ENCODE assay signal across 8 cellular contexts in genomic region chr7:125061776-125062397, GRCh38.
DNase-seq lines count a peak whose midpoint lies in the region; ATAC-seq and TF ChIP-seq lines count a peak whose summit lies in the region.

No MANE protein-coding gene starts in this region.

- WGBS in stomach, 5 donors: 39 to 52% (median 40%) methylated on average over 2 of the region's 2 CpGs

- peak; percentile 82 for ATAC-seq in GM21825 (IDR thresholded peaks at IDR 0.05; ENCODE audit: unreplicated experiment)
- no peak for ATAC-seq in upper lobe of right lung
- ATAC-seq in natural killer cell: no peak

- no peak overlapping the region for H3K4me3 Mint-ChIP-seq in natural killer cell

- H4K20me1 ChIP-seq in Karpas-422 (ENCODE audit: insufficient read depth, low read depth, low read length): no peaks in the 10 kb centered on the region

- no peaks in the 10 kb centered on the region for H3K36me3 Mint-ChIP-seq in natural killer cell

- H3K79me2 ChIP-seq in Karpas-422 (ENCODE audit: low read length): no peaks in the 10 kb centered on the region

- no peak overlapping the region for H3K4me2 ChIP-seq in Karpas-422 (ENCODE audit: low read depth, low read length, poor library complexity, severe bottlenecking)

- H3K4me1 ChIP-seq in Karpas-422 (ENCODE audit: low read length) (no peaks in the 10 kb centered on the region), tibial artery (peaks cover 0 to 17% (median 0%) of the 10 kb centered on the region in 4 donors), stomach (peaks cover 0 to 5% (median 0%) of the 10 kb centered on the region in 4 donors), upper lobe of right lung (no peaks in the 10 kb centered on the region)

- no peak overlapping the region for H3K9ac ChIP-seq in Karpas-422 (ENCODE audit: low read length)

- H3K9me3 ChIP-seq in Karpas-422 (ENCODE audit: low read length) (no peaks in the 10 kb centered on the region), tibial artery (no peaks in the 10 kb centered on the region), stomach (no peaks in the 10 kb centered on the region), upper lobe of right lung (no peaks in the 10 kb centered on the region)

- H3K36me3 ChIP-seq in Karpas-422 (ENCODE audit: insufficient read depth, low read length): no peaks in the 10 kb centered on the region
- no peaks in the 10 kb centered on the region for H3K36me3 ChIP-seq in tibial artery
- no peaks in the 10 kb centered on the region for H3K36me3 ChIP-seq in stomach
- H3K36me3 ChIP-seq in upper lobe of right lung: no peaks in the 10 kb centered on the region

- no peaks in the 10 kb centered on the region for H3K4me1 Mint-ChIP-seq in natural killer cell

- H3K27me3 ChIP-seq in Karpas-422 (ENCODE audit: low read length) (no peaks in the 10 kb centered on the region), tibial artery (no peaks in the 10 kb centered on the region), stomach (peaks cover 0 to 3% (median 0%) of the 10 kb centered on the region in 3 donors), upper lobe of right lung (no peaks in the 10 kb centered on the region)

- intact Hi-C loops in tibial artery (cut with DNase I; ENCODE audit: low total_unique reads): no loop called here
- intact Hi-C loops in stomach (cut with DNase I; ENCODE audit: low total_unique reads): no loop called here
- intact Hi-C loops in upper lobe of right lung (cut with DNase I): no loop called here
- intact Hi-C loops in natural killer cell (cut with micrococcal nuclease): no loop called here

- H3K9me3 Mint-ChIP-seq in natural killer cell: no peaks in the 10 kb centered on the region

- no peaks in the 10 kb centered on the region for H3K27me3 Mint-ChIP-seq in natural killer cell (ENCODE audit: low read depth in 2 of 2)

- H3K4me3 ChIP-seq in Karpas-422 (ENCODE audit: low read length) (no peak overlapping the region), tibial artery (no peak overlapping the region), stomach (no peak overlapping the region), upper lobe of right lung (no peak overlapping the region)

- no peak for TF ChIP-seq POLR2A in stomach (IDR thresholded peaks at IDR 0.05)

- H3K27ac ChIP-seq in Karpas-422 (ENCODE audit: low read length) (no peak overlapping the region), tibial artery (peak overlapping the region; percentile 26 to 54), stomach (no peak overlapping the region), upper lobe of right lung (no peak overlapping the region)

- DNase-seq in GM13976 (ENCODE audit: low spot score) (peak; percentile 22), Karpas-422 (peak; percentile 44), dedifferentiated amniotic fluid mesenchymal stem cell (ENCODE audit: extremely low spot score) (peak; percentile 21), tibial artery (no peak), stomach (no peak), upper lobe of right lung (no peak), natural killer cell (no peak)

- in situ Hi-C loops in GM13976 (cut with MboI; ENCODE audit: low sequenced_read_pairs, unreplicated experiment): loop anchor here (25.0 kb wide), 1 partner anchor 600 kb away; no protein-coding TSS in a partner anchor

- H2AFZ ChIP-seq in Karpas-422 (ENCODE audit: low read length): no peak overlapping the region

- no peak for TF ChIP-seq EP300 in stomach (IDR thresholded peaks at IDR 0.05)

- no peaks in the 10 kb centered on the region for H3K9me2 ChIP-seq in Karpas-422 (replicated peaks; ENCODE audit: insufficient read depth, low read length)

- no peak for TF ChIP-seq CTCF in GM13976 (IDR thresholded peaks at IDR 0.05; ENCODE audit: borderline replicate concordance, control extremely low read depth, extremely low read depth, insufficient read depth, missing control alignments)
- TF ChIP-seq CTCF in tibial artery (IDR thresholded peaks at IDR 0.05): no peak
- TF ChIP-seq CTCF in stomach (IDR thresholded peaks at IDR 0.05): no peak
- TF ChIP-seq CTCF in upper lobe of right lung (IDR thresholded peaks at IDR 0.05): no peak
- no peak for TF ChIP-seq CTCF in natural killer cell (IDR thresholded peaks at IDR 0.05)

- H3K27ac Mint-ChIP-seq in natural killer cell: no peak overlapping the region

Comparison
In these comparisons a context has a peak if more than half of its experiments do, and no peak if none do; other contexts are left out.
1. DNase-seq: peak in GM13976 (single experiment), Karpas-422 (single experiment) and dedifferentiated amniotic fluid mesenchymal stem cell (single experiment); none in tibial artery (0 of 2), stomach (single experiment), upper lobe of right lung (single experiment) and natural killer cell (single experiment).
2. H3K27ac ChIP-seq: peak in tibial artery (2 of 2); none in Karpas-422 (single experiment), stomach (0 of 5) and upper lobe of right lung (single experiment).